In the genomic region with DNA sequence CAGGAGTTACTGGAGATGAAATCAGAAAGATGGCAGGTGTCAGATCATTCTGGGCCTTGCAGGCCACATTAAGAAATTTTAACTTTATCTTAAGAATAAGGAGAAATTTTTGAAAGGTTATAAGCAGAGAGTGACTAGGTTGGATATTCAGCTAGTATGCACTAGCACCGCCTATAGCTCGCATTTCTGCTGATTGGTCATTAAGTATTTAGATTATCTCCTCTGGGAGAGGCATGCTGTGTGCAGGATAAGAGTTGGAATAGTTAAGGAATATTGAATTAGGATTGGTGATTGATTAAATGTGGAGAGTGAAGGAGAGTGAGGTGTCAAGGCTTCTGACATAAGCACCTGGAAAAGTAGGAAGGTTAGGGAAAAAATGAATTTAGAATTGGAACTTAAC, we compare ENCODE assay signal across 26 cellular contexts.
DNase-seq lines count a peak whose midpoint lies in the region; ATAC-seq and TF ChIP-seq lines count a peak whose summit lies in the region.
"Had no signal": no experiment of that assay in that cellular context is flagged by ENCODE, and none has a peak within 500 bp of the region (broad histone marks: within the 10 kb centered on the region; RNA-seq: fewer than 3 reads in every experiment).

No MANE protein-coding gene starts in this region.

- no peaks in the 10 kb centered on the region for H3K36me3 ChIP-seq in PC-3 (ENCODE audit: low read depth, low read length)
- no peaks in the 10 kb centered on the region for H3K36me3 ChIP-seq in smooth muscle cell (ENCODE audit: low read depth)
- H3K36me3 ChIP-seq: BLaER1, HAP-1, heart right ventricle, MG63, right lobe of liver had no signal

- peak overlapping the region; percentile 48 for H3K4me2 ChIP-seq in PC-3 (ENCODE audit: low read length)
- no peak overlapping the region for H3K4me2 ChIP-seq in smooth muscle cell
- H3K4me2 ChIP-seq: BLaER1 had no signal

- peaks cover 83% of the 10 kb centered on the region for H3K4me1 Mint-ChIP-seq in activated naive CD4-positive, alpha-beta T cell treated with anti-CD3 and anti-CD28 coated beads for 36 hours (ENCODE audit: low read depth)
- peaks cover 73% of the 10 kb centered on the region for H3K4me1 Mint-ChIP-seq in activated naive CD8-positive, alpha-beta T cell treated with anti-CD3 and anti-CD28 coated beads for 36 hours

- TF ChIP-seq CTCF in PC-3 (conservative IDR thresholded peaks at IDR 0.05; ENCODE audit: low read depth, low read length): no peak
- no peak for TF ChIP-seq CTCF in smooth muscle cell (IDR thresholded peaks at IDR 0.05; ENCODE audit: borderline replicate concordance, insufficient read depth, poor library complexity, severe bottlenecking)

- H3F3A ChIP-seq in PC-3 (ENCODE audit: low read length, unreplicated experiment) (peaks cover 5% of the 10 kb centered on the region), smooth muscle cell (ENCODE audit: low read depth) (no peaks in the 10 kb centered on the region)

- CTCF ChIA-PET in activated naive CD4-positive, alpha-beta T cell treated with anti-CD3 and anti-CD28 coated beads for 36 hours (lab: Charles Lee): interaction anchor here (0.6 to 1.0 kb wide), 2 partner anchors 101 to 107 kb away, joined by 3 to 4 read pairs; a partner anchor contains a TSS
- CTCF ChIA-PET in PC-3 (lab: Charles Lee): no interaction called here

- H2AFZ ChIP-seq in PC-3 (ENCODE audit: low read length) (no peak overlapping the region), smooth muscle cell (ENCODE audit: low read depth) (no peak overlapping the region)

- ATAC-seq in PC-3 (no peak), left cardiac atrium (no peak)
- ATAC-seq: heart right ventricle; right lobe of liver; stimulated activated memory B cell treated with anti-CD40 and anti-IgM and Interleukin-4, amounts not matched to agents 10 μg/mL and 1 μg/mL and 100 μg/mL, for 72 hours had no signal

- H3K4me1 ChIP-seq in PC-3 (ENCODE audit: insufficient read depth, low read length): peaks cover 48% of the 10 kb centered on the region
- peaks cover 10% of the 10 kb centered on the region for H3K4me1 ChIP-seq in smooth muscle cell (ENCODE audit: low read depth)
- H3K4me1 ChIP-seq: HAP-1 had no signal

- intact Hi-C loops in activated naive CD4-positive, alpha-beta T cell treated with anti-CD3 and anti-CD28 coated beads for 36 hours (cut with micrococcal nuclease): no loop called here
- intact Hi-C loops in PC-3 (cut with micrococcal nuclease) (loop anchor here (5.0 to 10.0 kb wide), 2 partner anchors 34 to 119 kb away; no protein-coding TSS in a partner anchor), left cardiac atrium (cut with DNase I) (no loop called here)

- H3K27me3 Mint-ChIP-seq in activated naive CD4-positive, alpha-beta T cell treated with anti-CD3 and anti-CD28 coated beads for 36 hours (ENCODE audit: low read depth): no peaks in the 10 kb centered on the region
- H3K27me3 Mint-ChIP-seq in activated naive CD8-positive, alpha-beta T cell treated with anti-CD3 and anti-CD28 coated beads for 36 hours: no peaks in the 10 kb centered on the region
- H3K27me3 Mint-ChIP-seq: dendritic cell treated with granulocyte-macrophage colony-stimulating factor and Interleukin-4, amounts not matched to agents 40 ng/mL and 50 ng/mL, for 4 days; stimulated activated memory B cell treated with anti-CD40 and anti-IgM and Interleukin-4, amounts not matched to agents 10 μg/mL and 1 μg/mL and 100 μg/mL, for 72 hours had no signal

- H3K36me3 Mint-ChIP-seq in activated naive CD4-positive, alpha-beta T cell treated with anti-CD3 and anti-CD28 coated beads for 36 hours (ENCODE audit: low read depth): peaks cover 2% of the 10 kb centered on the region
- H3K36me3 Mint-ChIP-seq in activated naive CD8-positive, alpha-beta T cell treated with anti-CD3 and anti-CD28 coated beads for 36 hours: peaks cover 21% of the 10 kb centered on the region
- H3K36me3 Mint-ChIP-seq: stimulated activated memory B cell treated with anti-CD40 and anti-IgM and Interleukin-4, amounts not matched to agents 10 μg/mL and 1 μg/mL and 100 μg/mL, for 72 hours had no signal

- H3K9ac ChIP-seq in PC-3 (ENCODE audit: low read length): no peak overlapping the region
- H3K9ac ChIP-seq in smooth muscle cell (ENCODE audit: low read depth): no peak overlapping the region
- H3K9ac ChIP-seq: BLaER1 had no signal

- H3K4me3 Mint-ChIP-seq in activated naive CD4-positive, alpha-beta T cell treated with anti-CD3 and anti-CD28 coated beads for 36 hours: no peak overlapping the region
- H3K4me3 Mint-ChIP-seq in activated naive CD8-positive, alpha-beta T cell treated with anti-CD3 and anti-CD28 coated beads for 36 hours: no peak overlapping the region
- H3K4me3 Mint-ChIP-seq: dendritic cell treated with granulocyte-macrophage colony-stimulating factor and Interleukin-4, amounts not matched to agents 40 ng/mL and 50 ng/mL, for 4 days; endodermal cell; stimulated activated memory B cell treated with anti-CD40 and anti-IgM and Interleukin-4, amounts not matched to agents 10 μg/mL and 1 μg/mL and 100 μg/mL, for 72 hours had no signal

- no peak for DNase-seq in activated naive CD4-positive, alpha-beta T cell treated with anti-CD3 and anti-CD28 coated beads for 36 hours
- no peak for DNase-seq in activated naive CD4-positive, alpha-beta T cell (lab: John Stamatoyannopoulos, UW)
- DNase-seq in PC-3 (no peak), smooth muscle cell (lab: John Stamatoyannopoulos, UW; ENCODE audit: unreplicated experiment) (no peak), left cardiac atrium (no peak)
- DNase-seq in activated naive CD8-positive, alpha-beta T cell treated with anti-CD3 and anti-CD28 coated beads for 36 hours: no peak
- DNase-seq in NK-92 treated with Interleukin-12 subunit alpha and Interleukin-12 subunit beta, amount 100 ng/mL, for 24 hours (lab: John Stamatoyannopoulos, UW): no peak
- DNase-seq in activated effector memory CD4-positive, alpha-beta T cell treated with anti-CD3 and anti-CD28 coated beads, Interleukin-2, amount 50 U/mL, for 16 hours: no peak
- DNase-seq: Caco-2; central memory CD4-positive, alpha-beta T cell; endodermal cell; heart right ventricle; MG63; NCI-H2029; NCI-H748 treated with DMSO at 0.1 percent for 48 hours; posterior cingulate gyrus; right lobe of liver; stimulated activated CD4-positive, alpha-beta T cell treated with anti-CD3 and anti-CD28 coated beads, Interleukin-12 subunit alpha, Interleukin-12 subunit beta, amount 100 ng/mL, for 4 hours; stimulated activated CD4-positive, alpha-beta T cell treated with anti-CD3 and anti-CD28 coated beads, Interleukin-4, amount 100 ng/mL, for 1 hour; testis had no signal

- H4K20me1 ChIP-seq in PC-3 (ENCODE audit: low read length) (no peaks in the 10 kb centered on the region), smooth muscle cell (ENCODE audit: low read depth) (peaks cover 16% of the 10 kb centered on the region)
- H4K20me1 ChIP-seq: BLaER1 had no signal

- H3K79me2 ChIP-seq in PC-3 (ENCODE audit: low read length) (0 out of 2 replicates have a peak, but pooled peaks cover 5% of the 10 kb centered on the region), smooth muscle cell (ENCODE audit: low read depth) (peaks cover 12% of the 10 kb centered on the region)

- H3K27ac ChIP-seq in PC-3 (ENCODE audit: low read length) (peak overlapping the region; percentile 56), smooth muscle cell (ENCODE audit: low read depth) (peak overlapping the region; percentile 63)
- H3K27ac ChIP-seq: BLaER1, foreskin keratinocyte, heart right ventricle, right lobe of liver, testis had no signal

- peak overlapping the region; percentile 91 for H3K27ac Mint-ChIP-seq in activated naive CD4-positive, alpha-beta T cell treated with anti-CD3 and anti-CD28 coated beads for 36 hours
- H3K27ac Mint-ChIP-seq in activated naive CD8-positive, alpha-beta T cell treated with anti-CD3 and anti-CD28 coated beads for 36 hours: peak overlapping the region; percentile 81
- H3K27ac Mint-ChIP-seq: dendritic cell treated with granulocyte-macrophage colony-stimulating factor and Interleukin-4, amounts not matched to agents 40 ng/mL and 50 ng/mL, for 4 days; endodermal cell; stimulated activated memory B cell treated with anti-CD40 and anti-IgM and Interleukin-4, amounts not matched to agents 10 μg/mL and 1 μg/mL and 100 μg/mL, for 72 hours had no signal

- H3K27me3 ChIP-seq in PC-3 (ENCODE audit: low read length) (no peaks in the 10 kb centered on the region), smooth muscle cell (ENCODE audit: low read depth) (no peaks in the 10 kb centered on the region)
- H3K27me3 ChIP-seq: BLaER1, foreskin keratinocyte, heart right ventricle, MG63, right lobe of liver, testis had no signal

- no peaks in the 10 kb centered on the region for H3K9me3 Mint-ChIP-seq in activated naive CD4-positive, alpha-beta T cell treated with anti-CD3 and anti-CD28 coated beads for 36 hours
- peaks cover 2% of the 10 kb centered on the region for H3K9me3 Mint-ChIP-seq in activated naive CD8-positive, alpha-beta T cell treated with anti-CD3 and anti-CD28 coated beads for 36 hours
- H3K9me3 Mint-ChIP-seq: dendritic cell treated with granulocyte-macrophage colony-stimulating factor and Interleukin-4, amounts not matched to agents 40 ng/mL and 50 ng/mL, for 4 days; endodermal cell; stimulated activated memory B cell treated with anti-CD40 and anti-IgM and Interleukin-4, amounts not matched to agents 10 μg/mL and 1 μg/mL and 100 μg/mL, for 72 hours had no signal

- H3K9me3 ChIP-seq in PC-3 (ENCODE audit: low read length): no peaks in the 10 kb centered on the region
- H3K9me3 ChIP-seq in smooth muscle cell (replicated peaks; ENCODE audit: low read depth): no peaks in the 10 kb centered on the region
- H3K9me3 ChIP-seq: BLaER1, Caco-2, HAP-1, heart right ventricle, MG63, right lobe of liver, testis had no signal

- WGBS in smooth muscle cell (ENCODE audit: low lambda C conversion rate): 88% methylated on average over 2 of the region's 2 CpGs

- BruUV-seq in PC-3 (replicated peaks; lab: Mats Ljungman, UMichigan): no TSS peak

- H3K9me2 ChIP-seq in PC-3 (replicated peaks; ENCODE audit: low read length): no peaks in the 10 kb centered on the region

- no peak overlapping the region for H3K4me3 ChIP-seq in PC-3 (ENCODE audit: low read length)
- no peak overlapping the region for H3K4me3 ChIP-seq in smooth muscle cell
- H3K4me3 ChIP-seq: BLaER1, HAP-1, heart right ventricle, lung, MG63, right lobe of liver, testis had no signal

- POLR2A ChIA-PET in PC-3 (lab: Charles Lee; ENCODE audit: unreplicated experiment): no interaction called here
